16 cellular contexts compared by ENCODE assay signal in genomic region chr10:132104062-132104461, GRCh38. TPM values are rescaled to one million over a fixed set of nuclear protein-coding genes. Genes with fewer than 3 reads are reported as not detected.
"Had no signal": no experiment of that assay in that cellular context is flagged by ENCODE, and none has a peak within 500 bp of the region (broad histone marks: within the 10 kb centered on the region; RNA-seq: fewer than 3 reads in every experiment).

No MANE protein-coding gene starts in this region.

- H3K4me1 Mint-ChIP-seq: activated T-helper 17 cell treated with anti-CD3 and anti-CD28 coated beads, Interleukin-2, amount 50 U/mL, for 72 hours; natural killer cell had no signal

- H3K4me1 ChIP-seq: breast epithelium, tibial nerve had no signal

- H3K9me3 ChIP-seq: breast epithelium, tibial nerve had no signal

- H3K4me3 Mint-ChIP-seq: activated CD4-positive, alpha-beta memory T cell treated with anti-CD3 and anti-CD28 coated beads for 36 hours; activated T-cell treated with anti-CD3 and anti-CD28 coated beads, Interleukin-2, amount 50 U/mL, for 4 hours; activated T-helper 17 cell treated with anti-CD3 and anti-CD28 coated beads, Interleukin-2, amount 50 U/mL, for 72 hours; natural killer cell had no signal

- H3K36me3 Mint-ChIP-seq: activated CD4-positive, alpha-beta memory T cell treated with anti-CD3 and anti-CD28 coated beads for 36 hours; activated naive CD4-positive, alpha-beta T cell treated with anti-CD3 and anti-CD28 coated beads, Interleukin-2, amount 50 U/mL, for 72 hours; natural killer cell had no signal

- DNase-seq: activated CD4-positive, alpha-beta memory T cell treated with anti-CD3 and anti-CD28 coated beads for 36 hours; activated CD4-positive, alpha-beta T cell treated with anti-CD3 and anti-CD28 coated beads for 4 hours; activated gamma-delta T cell treated with Interleukin-2 at 50 U/mL for 16 hours; activated T-cell treated with anti-CD3 and anti-CD28 coated beads, Interleukin-2, amount 50 U/mL, for 4 hours; effector memory CD4-positive, alpha-beta T cell; stimulated activated CD4-positive, alpha-beta T cell treated with anti-CD3 and anti-CD28 coated beads, Interleukin-2, amount 100 ng/mL, for 24 hours; stimulated activated naive CD4-positive, alpha-beta T cell had no signal

- H3K9me3 Mint-ChIP-seq: activated CD4-positive, alpha-beta memory T cell treated with anti-CD3 and anti-CD28 coated beads for 36 hours; activated naive CD4-positive, alpha-beta T cell treated with anti-CD3 and anti-CD28 coated beads, Interleukin-2, amount 50 U/mL, for 72 hours; activated T-cell treated with anti-CD3 and anti-CD28 coated beads, Interleukin-2, amount 50 U/mL, for 4 hours; activated T-helper 17 cell treated with anti-CD3 and anti-CD28 coated beads, Interleukin-2, amount 50 U/mL, for 72 hours; natural killer cell had no signal

- H3K27ac ChIP-seq: breast epithelium, tibial nerve, VCaP had no signal

- H3K27ac Mint-ChIP-seq: activated CD4-positive, alpha-beta memory T cell treated with anti-CD3 and anti-CD28 coated beads for 36 hours; activated naive CD4-positive, alpha-beta T cell treated with anti-CD3 and anti-CD28 coated beads, Interleukin-2, amount 50 U/mL, for 72 hours; activated T-helper 17 cell treated with anti-CD3 and anti-CD28 coated beads, Interleukin-2, amount 50 U/mL, for 72 hours; natural killer cell; progenitor cell of endocrine pancreas had no signal

- ATAC-seq: activated naive CD4-positive, alpha-beta T cell treated with anti-CD3 and anti-CD28 coated beads, Interleukin-2, amount 50 U/mL, for 72 hours; activated T-cell treated with anti-CD3 and anti-CD28 coated beads, Interleukin-2, amount 50 U/mL, for 4 hours; activated T-helper 17 cell treated with anti-CD3 and anti-CD28 coated beads, Interleukin-2, amount 50 U/mL, for 72 hours; left cardiac atrium; natural killer cell had no signal

- H3K27me3 ChIP-seq: breast epithelium, tibial nerve had no signal

- H3K4me3 ChIP-seq: breast epithelium, smooth muscle cell, tibial nerve had no signal

- H3K36me3 ChIP-seq: breast epithelium, tibial nerve had no signal

- H3K4me2 ChIP-seq: smooth muscle cell had no signal

RNA-seq across cellular contexts. Expression of gene JAKMIP3, which starts 38.3 kb away (rescaled TPM):
- total RNA-seq: smooth muscle cell had no signal
